Comparison of ENCODE assay signal across 1 cellular context in the genomic region with DNA sequence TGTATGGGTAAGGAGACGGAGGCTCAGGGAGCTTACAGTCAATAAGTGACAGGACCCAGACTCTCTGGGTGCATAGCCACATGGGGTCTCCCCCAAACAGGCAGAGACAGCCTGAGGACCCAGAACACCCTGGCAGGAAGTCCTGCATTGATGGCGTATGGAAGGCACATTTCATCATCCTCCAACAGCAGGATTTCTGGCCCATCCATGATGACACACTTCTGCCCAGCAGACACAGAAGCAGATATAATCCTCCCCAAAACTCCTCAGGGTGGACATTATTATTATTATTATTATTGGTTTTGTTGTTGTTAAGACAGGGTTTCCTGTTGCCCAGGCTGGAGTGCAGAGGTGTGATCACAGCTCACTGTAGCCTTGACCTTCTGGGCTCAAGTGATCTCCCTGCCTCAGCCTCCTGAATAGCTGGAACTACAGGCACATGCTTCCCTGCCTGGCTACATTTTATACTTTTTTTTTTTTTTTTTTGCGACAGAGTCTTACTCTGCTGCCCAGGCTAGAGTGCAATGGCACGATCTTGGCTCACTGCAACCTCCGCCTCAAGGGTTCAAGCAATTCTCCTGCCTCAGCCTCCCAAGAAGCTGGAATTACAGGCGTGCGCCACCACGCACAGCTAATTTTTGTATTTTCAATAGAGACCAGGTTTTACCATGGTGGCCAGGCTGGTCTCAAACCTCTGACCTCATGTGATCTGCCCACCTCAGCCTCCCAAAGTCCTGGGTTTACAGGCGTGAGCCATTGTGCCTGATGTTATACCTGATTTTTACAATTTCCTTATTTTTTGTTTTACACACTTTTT.
A peak's percentile ranks its signal among the peaks of the same experiment; 100 is the strongest.
TF ChIP-seq lines count a peak whose summit lies in the region.

No MANE protein-coding gene starts in this region.

TF ChIP-seq in HepG2, 621 proteins besides CTCF, POLR2A, EP300 and RAD21 (continued from another document and continues in another):
- TF ChIP-seq, protein P1, sequence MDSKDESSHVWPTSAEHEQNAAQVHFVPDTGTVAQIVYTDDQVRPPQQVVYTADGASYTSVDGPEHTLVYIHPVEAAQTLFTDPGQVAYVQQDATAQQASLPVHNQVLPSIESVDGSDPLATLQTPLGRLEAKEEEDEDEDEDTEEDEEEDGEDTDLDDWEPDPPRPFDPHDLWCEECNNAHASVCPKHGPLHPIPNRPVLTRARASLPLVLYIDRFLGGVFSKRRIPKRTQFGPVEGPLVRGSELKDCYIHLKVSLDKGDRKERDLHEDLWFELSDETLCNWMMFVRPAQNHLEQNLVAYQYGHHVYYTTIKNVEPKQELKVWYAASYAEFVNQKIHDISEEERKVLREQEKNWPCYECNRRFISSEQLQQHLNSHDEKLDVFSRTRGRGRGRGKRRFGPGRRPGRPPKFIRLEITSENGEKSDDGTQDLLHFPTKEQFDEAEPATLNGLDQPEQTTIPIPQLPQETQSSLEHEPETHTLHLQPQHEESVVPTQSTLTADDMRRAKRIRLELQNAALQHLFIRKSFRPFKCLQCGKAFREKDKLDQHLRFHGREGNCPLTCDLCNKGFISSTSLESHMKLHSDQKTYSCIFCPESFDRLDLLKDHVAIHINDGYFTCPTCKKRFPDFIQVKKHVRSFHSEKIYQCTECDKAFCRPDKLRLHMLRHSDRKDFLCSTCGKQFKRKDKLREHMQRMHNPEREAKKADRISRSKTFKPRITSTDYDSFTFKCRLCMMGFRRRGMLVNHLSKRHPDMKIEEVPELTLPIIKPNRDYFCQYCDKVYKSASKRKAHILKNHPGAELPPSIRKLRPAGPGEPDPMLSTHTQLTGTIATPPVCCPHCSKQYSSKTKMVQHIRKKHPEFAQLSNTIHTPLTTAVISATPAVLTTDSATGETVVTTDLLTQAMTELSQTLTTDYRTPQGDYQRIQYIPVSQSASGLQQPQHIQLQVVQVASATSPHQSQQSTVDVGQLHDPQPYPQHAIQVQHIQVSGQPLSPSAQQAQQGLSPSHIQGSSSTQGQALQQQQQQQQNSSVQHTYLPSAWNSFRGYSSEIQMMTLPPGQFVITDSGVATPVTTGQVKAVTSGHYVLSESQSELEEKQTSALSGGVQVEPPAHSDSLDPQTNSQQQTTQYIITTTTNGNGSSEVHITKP (CRISPR knock-in tag; IDR thresholded peaks at IDR 0.05; ENCODE audit: low read depth) = no peak
- TF ChIP-seq PHF8 (CRISPR knock-in tag; IDR thresholded peaks at IDR 0.05) (no peak), DPF2 (CRISPR knock-in tag; IDR thresholded peaks at IDR 0.05; ENCODE audit: borderline replicate concordance, low read depth) (no peak), ZBTB10 (CRISPR knock-in tag; IDR thresholded peaks at IDR 0.05; ENCODE audit: borderline replicate concordance) (peak; percentile 20; the same call in 1 of the 2 replicates), NR2F6 (IDR thresholded peaks at IDR 0.05) (peak; percentile 65), NR2F6 (CRISPR knock-in tag; IDR thresholded peaks at IDR 0.05) (peak; percentile 86), ZNF460 (CRISPR knock-in tag; IDR thresholded peaks at IDR 0.05; ENCODE audit: borderline replicate concordance) (peak; percentile 91), ZNF710 (CRISPR knock-in tag; IDR thresholded peaks at IDR 0.05; ENCODE audit: borderline replicate concordance) (peak; percentile 25; the same call in 1 of the 2 replicates), THAP11 (CRISPR knock-in tag; IDR thresholded peaks at IDR 0.05) (0 out of 2 replicates have a peak, but pooled peaks have one; percentile 13), ETV5 (CRISPR knock-in tag; IDR thresholded peaks at IDR 0.05; ENCODE audit: borderline replicate concordance) (peak; percentile 48; the same call in 1 of the 2 replicates), HMG20A (CRISPR knock-in tag; IDR thresholded peaks at IDR 0.05; ENCODE audit: borderline replicate concordance) (peak; percentile 47; the same call in 1 of the 2 replicates), ZSCAN22 (CRISPR knock-in tag; IDR thresholded peaks at IDR 0.05) (no peak), RARA (CRISPR knock-in tag; IDR thresholded peaks at IDR 0.05) (peak; percentile 61), ZNF292 (CRISPR knock-in tag; IDR thresholded peaks at IDR 0.05; ENCODE audit: borderline replicate concordance, low read depth) (peak; percentile 53), PAXIP1 (CRISPR knock-in tag; conservative IDR thresholded peaks at IDR 0.05) (0 out of 2 replicates have a peak, but pooled peaks have one; percentile 30), NR2F1 (CRISPR knock-in tag; IDR thresholded peaks at IDR 0.05) (peak; percentile 28 to 67; a peak in 3 of 4 replicates), ZNF605 (CRISPR knock-in tag; IDR thresholded peaks at IDR 0.05) (0 out of 2 replicates have a peak, but pooled peaks have one; percentile 9), GATAD2A (CRISPR knock-in tag; IDR thresholded peaks at IDR 0.05) (0 out of 2 replicates have a peak, but pooled peaks have one; percentile 10), TBX3 (IDR thresholded peaks at IDR 0.05; ENCODE audit: borderline replicate concordance) (0 out of 2 replicates have a peak, but pooled peaks have one; percentile 4), ATF4 (CRISPR knock-in tag; IDR thresholded peaks at IDR 0.05) (peak in 1 of 2 experiments; percentile 77; a peak in 1 of 4 replicates), SALL1 (CRISPR knock-in tag; IDR thresholded peaks at IDR 0.05) (peak; percentile 18; the same call in 1 of the 2 replicates)
- TF ChIP-seq, protein P2, sequence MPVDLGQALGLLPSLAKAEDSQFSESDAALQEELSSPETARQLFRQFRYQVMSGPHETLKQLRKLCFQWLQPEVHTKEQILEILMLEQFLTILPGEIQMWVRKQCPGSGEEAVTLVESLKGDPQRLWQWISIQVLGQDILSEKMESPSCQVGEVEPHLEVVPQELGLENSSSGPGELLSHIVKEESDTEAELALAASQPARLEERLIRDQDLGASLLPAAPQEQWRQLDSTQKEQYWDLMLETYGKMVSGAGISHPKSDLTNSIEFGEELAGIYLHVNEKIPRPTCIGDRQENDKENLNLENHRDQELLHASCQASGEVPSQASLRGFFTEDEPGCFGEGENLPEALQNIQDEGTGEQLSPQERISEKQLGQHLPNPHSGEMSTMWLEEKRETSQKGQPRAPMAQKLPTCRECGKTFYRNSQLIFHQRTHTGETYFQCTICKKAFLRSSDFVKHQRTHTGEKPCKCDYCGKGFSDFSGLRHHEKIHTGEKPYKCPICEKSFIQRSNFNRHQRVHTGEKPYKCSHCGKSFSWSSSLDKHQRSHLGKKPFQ (CRISPR knock-in tag; IDR thresholded peaks at IDR 0.05; ENCODE audit: insufficient replicate concordance) = peak; percentile 48
- TF ChIP-seq, protein P3, sequence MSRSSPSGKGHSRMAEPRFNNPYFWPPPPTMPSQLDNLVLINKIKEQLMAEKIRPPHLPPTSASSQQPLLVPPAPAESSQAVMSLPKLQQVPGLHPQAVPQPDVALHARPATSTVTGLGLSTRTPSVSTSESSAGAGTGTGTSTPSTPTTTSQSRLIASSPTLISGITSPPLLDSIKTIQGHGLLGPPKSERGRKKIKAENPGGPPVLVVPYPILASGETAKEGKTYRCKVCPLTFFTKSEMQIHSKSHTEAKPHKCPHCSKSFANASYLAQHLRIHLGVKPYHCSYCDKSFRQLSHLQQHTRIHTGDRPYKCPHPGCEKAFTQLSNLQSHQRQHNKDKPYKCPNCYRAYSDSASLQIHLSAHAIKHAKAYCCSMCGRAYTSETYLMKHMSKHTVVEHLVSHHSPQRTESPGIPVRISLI (CRISPR knock-in tag; IDR thresholded peaks at IDR 0.05; ENCODE audit: borderline replicate concordance) = peak; percentile 54; the same call in 1 of the 2 replicates
- TF ChIP-seq, protein P4, sequence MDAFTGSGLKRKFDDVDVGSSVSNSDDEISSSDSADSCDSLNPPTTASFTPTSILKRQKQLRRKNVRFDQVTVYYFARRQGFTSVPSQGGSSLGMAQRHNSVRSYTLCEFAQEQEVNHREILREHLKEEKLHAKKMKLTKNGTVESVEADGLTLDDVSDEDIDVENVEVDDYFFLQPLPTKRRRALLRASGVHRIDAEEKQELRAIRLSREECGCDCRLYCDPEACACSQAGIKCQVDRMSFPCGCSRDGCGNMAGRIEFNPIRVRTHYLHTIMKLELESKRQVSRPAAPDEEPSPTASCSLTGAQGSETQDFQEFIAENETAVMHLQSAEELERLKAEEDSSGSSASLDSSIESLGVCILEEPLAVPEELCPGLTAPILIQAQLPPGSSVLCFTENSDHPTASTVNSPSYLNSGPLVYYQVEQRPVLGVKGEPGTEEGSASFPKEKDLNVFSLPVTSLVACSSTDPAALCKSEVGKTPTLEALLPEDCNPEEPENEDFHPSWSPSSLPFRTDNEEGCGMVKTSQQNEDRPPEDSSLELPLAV (CRISPR knock-in tag; conservative IDR thresholded peaks at IDR 0.05; ENCODE audit: low read depth) = no peak
- TF ChIP-seq, protein P5, sequence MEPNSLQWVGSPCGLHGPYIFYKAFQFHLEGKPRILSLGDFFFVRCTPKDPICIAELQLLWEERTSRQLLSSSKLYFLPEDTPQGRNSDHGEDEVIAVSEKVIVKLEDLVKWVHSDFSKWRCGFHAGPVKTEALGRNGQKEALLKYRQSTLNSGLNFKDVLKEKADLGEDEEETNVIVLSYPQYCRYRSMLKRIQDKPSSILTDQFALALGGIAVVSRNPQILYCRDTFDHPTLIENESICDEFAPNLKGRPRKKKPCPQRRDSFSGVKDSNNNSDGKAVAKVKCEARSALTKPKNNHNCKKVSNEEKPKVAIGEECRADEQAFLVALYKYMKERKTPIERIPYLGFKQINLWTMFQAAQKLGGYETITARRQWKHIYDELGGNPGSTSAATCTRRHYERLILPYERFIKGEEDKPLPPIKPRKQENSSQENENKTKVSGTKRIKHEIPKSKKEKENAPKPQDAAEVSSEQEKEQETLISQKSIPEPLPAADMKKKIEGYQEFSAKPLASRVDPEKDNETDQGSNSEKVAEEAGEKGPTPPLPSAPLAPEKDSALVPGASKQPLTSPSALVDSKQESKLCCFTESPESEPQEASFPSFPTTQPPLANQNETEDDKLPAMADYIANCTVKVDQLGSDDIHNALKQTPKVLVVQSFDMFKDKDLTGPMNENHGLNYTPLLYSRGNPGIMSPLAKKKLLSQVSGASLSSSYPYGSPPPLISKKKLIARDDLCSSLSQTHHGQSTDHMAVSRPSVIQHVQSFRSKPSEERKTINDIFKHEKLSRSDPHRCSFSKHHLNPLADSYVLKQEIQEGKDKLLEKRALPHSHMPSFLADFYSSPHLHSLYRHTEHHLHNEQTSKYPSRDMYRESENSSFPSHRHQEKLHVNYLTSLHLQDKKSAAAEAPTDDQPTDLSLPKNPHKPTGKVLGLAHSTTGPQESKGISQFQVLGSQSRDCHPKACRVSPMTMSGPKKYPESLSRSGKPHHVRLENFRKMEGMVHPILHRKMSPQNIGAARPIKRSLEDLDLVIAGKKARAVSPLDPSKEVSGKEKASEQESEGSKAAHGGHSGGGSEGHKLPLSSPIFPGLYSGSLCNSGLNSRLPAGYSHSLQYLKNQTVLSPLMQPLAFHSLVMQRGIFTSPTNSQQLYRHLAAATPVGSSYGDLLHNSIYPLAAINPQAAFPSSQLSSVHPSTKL (CRISPR knock-in tag; IDR thresholded peaks at IDR 0.05) = peak; percentile 67; the same call in 1 of the 2 replicates
